11 cellular contexts compared by ENCODE assay signal in the genomic region with DNA sequence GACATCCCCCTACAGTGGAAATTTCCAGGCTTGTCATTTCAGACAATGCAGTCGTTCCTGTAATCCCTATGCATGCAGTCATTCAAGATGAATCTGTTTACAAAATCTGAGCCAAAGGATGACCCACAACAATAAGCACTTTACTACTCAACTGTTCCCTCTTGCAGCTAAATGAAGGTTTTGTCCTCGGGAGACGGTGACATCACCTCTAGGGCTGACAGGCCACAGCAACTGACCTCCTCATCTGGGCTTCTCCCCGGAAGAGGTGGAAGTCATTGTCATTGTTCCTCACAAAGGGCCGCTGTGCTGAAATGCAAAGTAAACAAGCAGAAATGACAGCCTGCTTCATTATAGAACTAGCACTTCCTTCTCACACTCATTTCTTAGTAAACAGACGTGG. TPM values are rescaled to one million over a fixed set of nuclear protein-coding genes. Genes with fewer than 3 reads are reported as not detected.
DNase-seq lines count a peak whose midpoint lies in the region; ATAC-seq and TF ChIP-seq lines count a peak whose summit lies in the region.
"Had no signal": no experiment of that assay in that cellular context is flagged by ENCODE, and none has a peak within 500 bp of the region (broad histone marks: within the 10 kb centered on the region; RNA-seq: fewer than 3 reads in every experiment).

No MANE protein-coding gene starts in this region.

- peak; percentile 81 for DNase-seq in DMS153 (lab: John Stamatoyannopoulos, UW)
- peak; percentile 94 for DNase-seq in NCI-H146 treated with DMSO at 0.1 percent for 48 hours (lab: John Stamatoyannopoulos, UW; ENCODE audit: unreplicated experiment)
- peak in 1 of 3 donors; percentile 35 for DNase-seq in mucosa of descending colon
- no peak for DNase-seq in epidermal melanocyte (ENCODE audit: insufficient read length, low spot score)
- DNase-seq in activated effector memory CD4-positive, alpha-beta T cell treated with Interleukin-2 at 50 U/mL for 16 hours = no peak
- DNase-seq in prostate gland (ENCODE audit: low spot score) = no peak
- no peak for DNase-seq in Caco-2
- DNase-seq: activated B cell treated with CpG ODN at 0.5 μM for 24 hours; CD4-positive, alpha-beta memory T cell had no signal

- H3K27me3 ChIP-seq in prostate gland (replicated peaks; ENCODE audit: insufficient read depth) = no peaks in the 10 kb centered on the region
- H3K27me3 ChIP-seq in Caco-2 (replicated peaks; ENCODE audit: control insufficient read depth, insufficient read depth, low read length) = no peaks in the 10 kb centered on the region

- H3K36me3 ChIP-seq in mucosa of descending colon (ENCODE audit: low read depth) = no peaks in the 10 kb centered on the region
- no peaks in the 10 kb centered on the region for H3K36me3 ChIP-seq in prostate gland
- H3K36me3 ChIP-seq in Caco-2 (ENCODE audit: control insufficient read depth, insufficient read depth, low read length) = no peaks in the 10 kb centered on the region

- 23% methylated on average over 6 of the region's 6 CpGs for WGBS in prostate gland

- H3K4me1 ChIP-seq in mucosa of descending colon (ENCODE audit: low read depth) = no peaks in the 10 kb centered on the region
- no peaks in the 10 kb centered on the region for H3K4me1 ChIP-seq in prostate gland (replicated peaks)
- H3K4me1 ChIP-seq in Caco-2 = no peaks in the 10 kb centered on the region

- POLR2A ChIA-PET in Caco-2 (lab: Charles Lee) = no interaction called here

- no TSS peak for BruUV-seq in Caco-2 (replicated peaks; lab: Mats Ljungman, UMichigan)

- TF ChIP-seq POLR2A in prostate gland (IDR thresholded peaks at IDR 0.05) = no peak

- CTCF ChIA-PET in Caco-2 (lab: Charles Lee) = no interaction called here

- H3K4me3 Mint-ChIP-seq in Caco-2 (ENCODE audit: unreplicated experiment) = no peak overlapping the region
- H3K4me3 Mint-ChIP-seq: activated B cell treated with CpG ODN at 0.5 μM for 24 hours; CD4-positive, alpha-beta memory T cell had no signal

- no peaks in the 10 kb centered on the region for H3K9me3 Mint-ChIP-seq in Caco-2 (ENCODE audit: unreplicated experiment)
- H3K9me3 Mint-ChIP-seq: activated B cell treated with CpG ODN at 0.5 μM for 24 hours had no signal

- H3K9me3 ChIP-seq in mucosa of descending colon (no peaks in the 10 kb centered on the region), prostate gland (no peaks in the 10 kb centered on the region), Caco-2 (no peaks in the 10 kb centered on the region)

- no peak overlapping the region for H3K27ac Mint-ChIP-seq in Caco-2 (ENCODE audit: unreplicated experiment)
- H3K27ac Mint-ChIP-seq: CD4-positive, alpha-beta memory T cell had no signal

- H3K27ac ChIP-seq in angular gyrus (ENCODE audit: low read depth, low read length) (peak overlapping the region; percentile 83), prostate gland (no peak overlapping the region)

- no peaks in the 10 kb centered on the region for H3K36me3 Mint-ChIP-seq in Caco-2 (ENCODE audit: insufficient read depth, unreplicated experiment)
- H3K36me3 Mint-ChIP-seq: CD4-positive, alpha-beta memory T cell had no signal

- H3K4me3 ChIP-seq in mucosa of descending colon (no peak overlapping the region), prostate gland (no peak overlapping the region), Caco-2 (ENCODE audit: low read depth, low read length) (no peak overlapping the region)

- no peaks in the 10 kb centered on the region for H3K4me1 Mint-ChIP-seq in Caco-2 (ENCODE audit: low read depth, unreplicated experiment)

- peak; percentile 85 for ATAC-seq in mucosa of descending colon

- TF ChIP-seq CTCF in mucosa of descending colon (IDR thresholded peaks at IDR 0.05) (no peak), prostate gland (IDR thresholded peaks at IDR 0.05) (no peak), Caco-2 (IDR thresholded peaks at IDR 0.05; ENCODE audit: insufficient read depth in 1 of 2, low read depth in 1 of 2, low read length in 1 of 2, severe bottlenecking in 1 of 2, unreplicated experiment in 1 of 2) (no peak)

- intact Hi-C loops in mucosa of descending colon (cut with DNase I, micrococcal nuclease) (no loop called here), prostate gland (cut with DNase I) (no loop called here), Caco-2 (cut with micrococcal nuclease; ENCODE audit: unreplicated experiment) (no loop called here)

- H3K27me3 Mint-ChIP-seq in Caco-2 (ENCODE audit: insufficient read depth, unreplicated experiment) = peaks cover 6% of the 10 kb centered on the region

RNA-seq across cellular contexts. Expression of gene CLRN2, which starts 29.2 kb away (rescaled TPM):
- total RNA-seq in mucosa of descending colon (not detected), prostate gland (not detected), Caco-2 (2022) (not detected in 2 replicates)
- total RNA-seq: activated B cell treated with CpG ODN at 0.5 μM for 24 hours; astrocyte; CD4-positive, alpha-beta memory T cell had no signal

RNA-seq across cellular contexts. Expression of gene QDPR, which starts 32.3 kb away (rescaled TPM):
- total RNA-seq in mucosa of descending colon (10 to 100 TPM; 18.0 to 27.2 (median 24.1) TPM), prostate gland (10 to 100 TPM; 11.4 to 18.9 TPM), Caco-2 (2022) (44.8 and 47.3 TPM in 2 replicates)

RNA-seq across cellular contexts. Expression of gene LAP3, which starts 32.8 kb away (rescaled TPM):
- total RNA-seq in mucosa of descending colon (100 to 1,000 TPM in 1 of 3 donors, 10 to 100 TPM in 2; 55.6 to 112 (median 66.2) TPM), prostate gland (10 to 100 TPM; 55.8 to 98.1 TPM), Caco-2 (2022) (62.7 and 65.4 TPM in 2 replicates)

Comparison
In these comparisons a context has a peak if more than half of its experiments do, and no peak if none do; other contexts are left out.
1. DNase-seq: peak in DMS153 (single experiment) and NCI-H146 treated with DMSO at 0.1 percent for 48 hours (single experiment); none in epidermal melanocyte (single experiment), activated effector memory CD4-positive, alpha-beta T cell treated with Interleukin-2 at 50 U/mL for 16 hours (single experiment), prostate gland (single experiment) and Caco-2 (0 of 2).